In genomic region chr12:63615546-63615945, GRCh38 we compare ENCODE assay signal across 1 cellular context. TPM values are rescaled to one million over a fixed set of nuclear protein-coding genes. Genes with fewer than 3 reads are reported as not detected.
"Had no signal": no experiment of that assay in that cellular context is flagged by ENCODE, and none has a peak within 500 bp of the region (broad histone marks: within the 10 kb centered on the region; RNA-seq: fewer than 3 reads in every experiment).

No MANE protein-coding gene starts in this region.

RNA-seq across cellular contexts. Expression of gene DPY19L2, which starts 52.7 kb away (rescaled TPM):
- polyA plus RNA-seq: smooth muscle cell had no signal
